18 cellular contexts compared by ENCODE assay signal in genomic region chr10:11871470-11871869, GRCh38. TPM values are rescaled to one million over a fixed set of nuclear protein-coding genes. Genes with fewer than 3 reads are reported as not detected.
DNase-seq lines count a peak whose midpoint lies in the region; ATAC-seq and TF ChIP-seq lines count a peak whose summit lies in the region.
"Had no signal": no experiment of that assay in that cellular context is flagged by ENCODE, and none has a peak within 500 bp of the region (broad histone marks: within the 10 kb centered on the region; RNA-seq: fewer than 3 reads in every experiment).

No MANE protein-coding gene starts in this region.

- no peaks in the 10 kb centered on the region for H3K9me3 ChIP-seq in skeletal muscle tissue (ENCODE audit: control insufficient read depth in 3 of 3, low read length in 3 of 3)
- no peaks in the 10 kb centered on the region for H3K9me3 ChIP-seq in stomach

- no peak for ATAC-seq in GM19452 (IDR thresholded peaks at IDR 0.05; ENCODE audit: unreplicated experiment)
- ATAC-seq: activated T-cell treated with anti-CD3 and anti-CD28 coated beads, Interleukin-2, amount 50 U/mL, for 4 hours had no signal

- H3K9ac ChIP-seq in skeletal muscle tissue (ENCODE audit: low read depth in 1 of 3, low read length in 3 of 3): peak overlapping the region in 2 of 3 donors; percentile 39 to 66

- peak overlapping the region in 1 of 3 donors; percentile 55 for H3K4me3 ChIP-seq in skeletal muscle tissue (ENCODE audit: low read length in 3 of 3)
- no peak overlapping the region for H3K4me3 ChIP-seq in stomach
- H3K4me3 ChIP-seq: lung, skin epidermis had no signal

- H3K27me3 ChIP-seq in skeletal muscle tissue (ENCODE audit: control insufficient read depth in 3 of 3, insufficient read depth in 3 of 3, low read length in 3 of 3) (no peaks in the 10 kb centered on the region), stomach (peaks cover 0 to 17% (median 0%) of the 10 kb centered on the region in 3 donors)

- H3K4me1 ChIP-seq in skeletal muscle tissue (ENCODE audit: control insufficient read depth in 3 of 3, insufficient read depth in 3 of 3, low read length in 3 of 3) (peaks cover 14 to 23% (median 16%) of the 10 kb centered on the region in 3 donors), stomach (peaks cover 22 to 44% (median 31%) of the 10 kb centered on the region in 4 donors)

- WGBS in stomach, 5 donors: 53 to 61% (median 53%) methylated on average over 9 of the region's 9 CpGs

- no peak for TF ChIP-seq EP300 in stomach (IDR thresholded peaks at IDR 0.05)

- TF ChIP-seq CTCF in stomach (IDR thresholded peaks at IDR 0.05): no peak

- intact Hi-C loops in stomach (cut with DNase I; ENCODE audit: low total_unique reads): no loop called here

- no peaks in the 10 kb centered on the region for H3K36me3 ChIP-seq in skeletal muscle tissue (ENCODE audit: control insufficient read depth in 3 of 3, insufficient read depth in 3 of 3, low read length in 3 of 3)
- peaks cover 0 to 39% (median 26%) of the 10 kb centered on the region in 4 donors for H3K36me3 ChIP-seq in stomach

- no peak for TF ChIP-seq POLR2A in stomach (IDR thresholded peaks at IDR 0.05)

- peak; percentile 53 for DNase-seq in KBM-7
- peak; percentile 54 for DNase-seq in amniotic epithelial cell (ENCODE audit: low read depth)
- DNase-seq in iris pigment epithelial cell (ENCODE audit: low read depth): peak; percentile 12
- no peak for DNase-seq in stomach
- DNase-seq in T1000 (lab: John Stamatoyannopoulos, UW): no peak
- DNase-seq: activated CD4-positive, alpha-beta T cell treated with anti-CD3 and anti-CD28 coated beads, Interleukin-2, amount 50 U/mL, for 1 hour; activated T-cell treated with anti-CD3 and anti-CD28 coated beads, Interleukin-2, amount 50 U/mL, for 4 hours; CD4-positive, alpha-beta T cell; cortex of kidney; EL; HCEC 1CT; NCI-H1105; SHP77 had no signal

- in situ Hi-C loops in KBM-7 (cut with MboI; ENCODE audit: low pct_unique_long_range_greater_than_20kb, low sequenced_read_pairs): no loop called here

- peak overlapping the region; percentile 66 for H3K27ac ChIP-seq in skeletal muscle tissue (ENCODE audit: low read depth, low read length)
- no peak overlapping the region for H3K27ac ChIP-seq in stomach

RNA-seq across cellular contexts. Expression of gene PROSER2, which starts 48.3 kb away (rescaled TPM):
- total RNA-seq in skeletal muscle tissue (1.0 TPM), stomach (10 to 100 TPM in 2 of 5 donors, 1 to 10 TPM in 2, not detected in 1; 1.3 to 16.2 (median 9.5) TPM)
- 10 to 100 TPM in 1 of 3 donors, 1 to 10 TPM in 2; 5.2 to 13.4 (median 5.7) TPM for polyA plus RNA-seq in stomach
- polyA plus RNA-seq: IgD-negative memory B cell had no signal

Comparison
In these comparisons a context has a peak if more than half of its experiments do, and no peak if none do; other contexts are left out.
1. DNase-seq: peak in KBM-7 (single experiment), amniotic epithelial cell (single experiment) and iris pigment epithelial cell (single experiment); none in stomach (single experiment) and T1000 (single experiment).